ENCODE assay signal across 9 cellular contexts in genomic region chr11:122189259-122189658, GRCh38.
DNase-seq lines count a peak whose midpoint lies in the region; ATAC-seq, FAIRE-seq and TF ChIP-seq lines count a peak whose summit lies in the region.
"Had no signal": no experiment of that assay in that cellular context is flagged by ENCODE, and none has a peak within 500 bp of the region (broad histone marks: within the 10 kb centered on the region; RNA-seq: fewer than 3 reads in every experiment).

No MANE protein-coding gene starts in this region.

- no peaks in the 10 kb centered on the region for H4K20me1 ChIP-seq in OCI-LY7 (ENCODE audit: insufficient read depth, low read length)

- H3K9me3 ChIP-seq in OCI-LY7 (ENCODE audit: low read length): no peaks in the 10 kb centered on the region

- TF ChIP-seq CTCF in OCI-LY7 (conservative IDR thresholded peaks at IDR 0.05; ENCODE audit: low read length): no peak

- peak; percentile 82 for DNase-seq in AG08395 (ENCODE audit: low spot score)
- DNase-seq in RKO (ENCODE audit: low spot score): peak; percentile 96
- DNase-seq in non-pigmented ciliary epithelial cell (ENCODE audit: low read depth): peak; percentile 94
- DNase-seq in frontal cortex (ENCODE audit: low spot score in 2 of 2): no peak
- DNase-seq in OCI-LY7 (ENCODE audit: low spot score): no peak
- DNase-seq: CD4-positive, CD25-positive, alpha-beta regulatory T cell had no signal

- H3K9me2 ChIP-seq in OCI-LY7 (ENCODE audit: insufficient read depth, low read length): no peaks in the 10 kb centered on the region

- H2AFZ ChIP-seq in OCI-LY7 (ENCODE audit: low read length): no peak overlapping the region

- BruUV-seq in OCI-LY7 (replicated peaks; lab: Mats Ljungman, UMichigan): no TSS peak

- CTCF ChIA-PET in OCI-LY7 (lab: Charles Lee; ENCODE audit: unreplicated experiment): no interaction called here

- H3K36me3 ChIP-seq in OCI-LY7 (ENCODE audit: insufficient read depth, low read length): no peaks in the 10 kb centered on the region

- H3K4me2 ChIP-seq in OCI-LY7 (ENCODE audit: low read length): no peak overlapping the region

- ATAC-seq in esophagus mucosa (peak; percentile 87), GM19324 (IDR thresholded peaks at IDR 0.05; ENCODE audit: low FRiP score, unreplicated experiment) (no peak), HG03457 (IDR thresholded peaks at IDR 0.05; ENCODE audit: unreplicated experiment) (no peak)

- POLR2A ChIA-PET in OCI-LY7 (lab: Charles Lee): interaction anchor here (1.0 kb wide), 1 partner anchor 63 kb away, joined by 3 read pairs; no protein-coding TSS in a partner anchor

- no peaks in the 10 kb centered on the region for H3K4me1 ChIP-seq in OCI-LY7 (ENCODE audit: insufficient read depth, low read length, poor library complexity, severe bottlenecking)

- no peaks in the 10 kb centered on the region for H3K79me2 ChIP-seq in OCI-LY7 (ENCODE audit: insufficient read depth, low read depth, low read length)

- H3K4me3 ChIP-seq in OCI-LY7 (ENCODE audit: low read depth, low read length, poor library complexity, severe bottlenecking): no peak overlapping the region

- no peak for FAIRE-seq in frontal cortex (lab: Jason Lieb, UNC)

- H3K27ac ChIP-seq in OCI-LY7 (ENCODE audit: low read depth, low read length, poor library complexity, severe bottlenecking): no peak overlapping the region

- intact Hi-C loops in OCI-LY7 (cut with micrococcal nuclease; ENCODE audit: unreplicated experiment): no loop called here

Comparison
In these comparisons a context has a peak if more than half of its experiments do, and no peak if none do; other contexts are left out.
1. DNase-seq: peak in AG08395 (single experiment), RKO (single experiment) and non-pigmented ciliary epithelial cell (single experiment); none in frontal cortex (0 of 2) and OCI-LY7 (single experiment).